19 cellular contexts compared by ENCODE assay signal in genomic region chr12:74983917-74984316, GRCh38.
"Had no signal": no experiment of that assay in that cellular context is flagged by ENCODE, and none has a peak within 500 bp of the region (broad histone marks: within the 10 kb centered on the region; RNA-seq: fewer than 3 reads in every experiment).

No MANE protein-coding gene starts in this region.

- H3K4me3 ChIP-seq: esophagus muscularis mucosa, gastrocnemius medialis, spleen, tibial artery, upper lobe of left lung, uterus had no signal

- FAIRE-seq: kidney had no signal

- H3K27ac ChIP-seq: epithelial cell of prostate, esophagus muscularis mucosa, gastrocnemius medialis, neutrophil, spleen, tibial artery, upper lobe of left lung, uterus had no signal

- H3K27me3 ChIP-seq: esophagus muscularis mucosa, gastrocnemius medialis, neutrophil, spleen, tibial artery, upper lobe of left lung, uterus had no signal

- DNase-seq: cortex of kidney; effector memory CD4-positive, alpha-beta T cell; gastrocnemius medialis; glutamatergic neuron; immature natural killer cell; kidney; left cardiac atrium; mammary epithelial cell; stimulated activated CD4-positive, alpha-beta T cell treated with anti-CD3 and anti-CD28 coated beads, Interleukin-15, amount 100 ng/mL, for 24 hours; stimulated activated CD4-positive, alpha-beta T cell treated with anti-CD3 and anti-CD28 coated beads, Interleukin-1b, Interleukin-23, amount 100 ng/mL, for 48 hours; stimulated activated CD4-positive, alpha-beta T cell treated with anti-CD3 and anti-CD28 coated beads, Interleukin-4, amount 100 ng/mL, for 24 hours; tibial artery; uterus had no signal

- ATAC-seq: gastrocnemius medialis; left cardiac atrium; naive thymus-derived CD8-positive, alpha-beta T cell had no signal

- H3K36me3 ChIP-seq: esophagus muscularis mucosa, gastrocnemius medialis, neutrophil, spleen, tibial artery, upper lobe of left lung, uterus had no signal

- H3K4me1 ChIP-seq: esophagus muscularis mucosa, spleen, tibial artery, upper lobe of left lung, uterus had no signal

- H3K9me3 ChIP-seq: esophagus muscularis mucosa, gastrocnemius medialis, neutrophil, spleen, tibial artery, upper lobe of left lung, uterus had no signal
